In the genomic region with DNA sequence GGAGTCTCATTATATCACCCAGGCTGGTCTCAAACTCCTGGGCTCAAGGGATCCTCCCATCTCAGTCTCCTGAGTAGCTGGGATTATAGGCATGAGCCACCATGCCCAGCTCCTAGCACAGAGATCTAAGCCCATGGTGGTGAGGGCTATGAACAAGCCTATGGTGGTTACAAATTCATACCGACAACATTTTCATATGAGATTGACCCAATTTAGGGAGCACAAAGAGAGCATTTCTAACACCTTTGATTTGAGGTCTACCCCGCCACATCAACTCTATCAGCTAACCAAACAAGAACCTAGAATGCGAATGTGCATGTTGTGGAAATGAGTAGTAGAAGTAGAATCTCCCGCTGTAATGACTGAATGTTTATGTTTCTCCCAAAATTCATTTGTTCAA, we compare ENCODE assay signal across 1 cellular context.
TF ChIP-seq lines count a peak whose summit lies in the region.

No MANE protein-coding gene starts in this region.

TF ChIP-seq in HCT116, 20 proteins besides CTCF, POLR2A, EP300 and RAD21:
- TF ChIP-seq FOSL1 (IDR thresholded peaks at IDR 0.05; ENCODE audit: low read depth): no peak
TF ChIP-seq in HCT116: peak in this region for 0.
